ENCODE assay signal across 28 cellular contexts in the genomic region with DNA sequence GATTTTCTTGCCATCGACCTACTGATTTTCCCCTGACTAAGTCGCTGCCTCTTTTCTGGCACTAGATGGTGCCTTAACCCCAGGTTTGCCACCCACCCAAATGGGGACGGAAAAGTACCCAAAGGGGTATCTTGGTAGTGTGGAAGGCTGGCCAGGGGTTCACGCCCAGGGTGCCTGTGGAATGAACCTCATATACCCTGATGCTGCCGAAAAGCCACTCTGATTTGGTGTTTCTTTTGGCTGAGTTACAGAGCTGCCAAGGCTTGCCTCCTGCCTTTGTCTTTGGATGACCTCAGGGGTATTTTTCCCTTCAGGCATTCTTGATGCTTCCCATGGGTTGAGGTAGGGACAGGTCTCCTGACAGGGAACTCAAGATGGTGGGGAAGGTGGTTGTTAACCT.
DNase-seq lines count a peak whose midpoint lies in the region; ATAC-seq and TF ChIP-seq lines count a peak whose summit lies in the region.
"Had no signal": no experiment of that assay in that cellular context is flagged by ENCODE, and none has a peak within 500 bp of the region (broad histone marks: within the 10 kb centered on the region; RNA-seq: fewer than 3 reads in every experiment).

No MANE protein-coding gene starts in this region.

- no peak overlapping the region for H3K9ac ChIP-seq in SU-DHL-6 (ENCODE audit: low read length)

- H3K27ac ChIP-seq in SU-DHL-6 (ENCODE audit: low read depth, low read length): no peak overlapping the region
- H3K27ac ChIP-seq: ascending aorta, ovary, right atrium auricular region, SJSA1, suprapubic skin, vagina had no signal

- no peak for ATAC-seq in HG03159 (IDR thresholded peaks at IDR 0.05; ENCODE audit: unreplicated experiment)
- ATAC-seq: natural killer cell; stimulated activated memory B cell treated with anti-CD40 and anti-IgM and Interleukin-4, amounts not matched to agents 10 μg/mL and 1 μg/mL and 100 μg/mL, for 72 hours; T-helper 17 cell had no signal

- no peaks in the 10 kb centered on the region for H3K9me3 ChIP-seq in SU-DHL-6 (ENCODE audit: insufficient read depth, low read length)
- H3K9me3 ChIP-seq: ascending aorta, ovary, right atrium auricular region, SJSA1, suprapubic skin, vagina had no signal

- H3K4me1 Mint-ChIP-seq in nephron progenitor cell: peaks cover 11% of the 10 kb centered on the region
- H3K4me1 Mint-ChIP-seq: activated naive CD8-positive, alpha-beta T cell treated with anti-CD3 and anti-CD28 coated beads for 36 hours; stimulated activated memory B cell treated with anti-CD40 and anti-IgM and Interleukin-4, amounts not matched to agents 10 μg/mL and 1 μg/mL and 100 μg/mL, for 72 hours had no signal

- H3K27ac Mint-ChIP-seq in nephron progenitor cell: peak overlapping the region; percentile 65
- H3K27ac Mint-ChIP-seq: activated CD4-positive, alpha-beta T cell treated with anti-CD3 and anti-CD28 coated beads, Interleukin-2, amount 10 ng/mL, durations not matched to agents 24 days and 14 days; activated naive CD8-positive, alpha-beta T cell treated with anti-CD3 and anti-CD28 coated beads for 36 hours; natural killer cell; stimulated activated memory B cell treated with anti-CD40 and anti-IgM and Interleukin-4, amounts not matched to agents 10 μg/mL and 1 μg/mL and 100 μg/mL, for 72 hours; T-helper 17 cell had no signal

- no peaks in the 10 kb centered on the region for H3K79me2 ChIP-seq in SU-DHL-6 (ENCODE audit: insufficient read depth, low read length)

- DNase-seq in ELF-1 (ENCODE audit: low read depth, low spot score) (peak; percentile 76), KBM-7 (peak; percentile 14), nephron progenitor cell (no peak), DMS153 treated with DMSO at 0.1 percent for 48 hours (lab: John Stamatoyannopoulos, UW; ENCODE audit: unreplicated experiment) (no peak)
- DNase-seq in activated CD4-positive, alpha-beta T cell treated with anti-CD3 and anti-CD28 coated beads, Interleukin-2, amount 50 U/mL, for 4 hours: no peak
- DNase-seq: activated CD4-positive, alpha-beta T cell treated with anti-CD3 and anti-CD28 coated beads, Interleukin-2, amount 10 ng/mL, durations not matched to agents 24 days and 14 days; activated naive CD8-positive, alpha-beta T cell treated with anti-CD3 and anti-CD28 coated beads for 36 hours; central memory CD4-positive, alpha-beta T cell; dermis blood vessel endothelial cell; GOT3; midbrain; natural killer cell; NCI-H1417; NCI-H2081; NCI-H446 treated with DMSO at 0.1 percent for 48 hours; NK-92 treated with Interleukin-12 subunit alpha and Interleukin-12 subunit beta, amount 100 ng/mL, for 24 hours; ovary; stimulated activated CD4-positive, alpha-beta T cell treated with anti-CD3 and anti-CD28 coated beads, Interleukin-4, amount 100 ng/mL, for 1 hour; T-helper 17 cell had no signal

- H3K9me3 Mint-ChIP-seq in nephron progenitor cell: peaks cover 22% of the 10 kb centered on the region

- no peaks in the 10 kb centered on the region for H3K27me3 ChIP-seq in SU-DHL-6 (ENCODE audit: low read length)
- H3K27me3 ChIP-seq: ascending aorta, ovary, right atrium auricular region, SJSA1, suprapubic skin, vagina had no signal

- no peak overlapping the region for H3K4me2 ChIP-seq in SU-DHL-6 (ENCODE audit: low read depth, low read length, poor library complexity, severe bottlenecking)

- peaks cover 3% of the 10 kb centered on the region; the same call in 1 of the 2 replicates for H3K36me3 ChIP-seq in SU-DHL-6 (ENCODE audit: low read length)
- H3K36me3 ChIP-seq: ovary, vagina had no signal

- TF ChIP-seq CTCF in SU-DHL-6 (IDR thresholded peaks at IDR 0.05; ENCODE audit: insufficient read depth, low read length, poor library complexity, severe bottlenecking) (peak; percentile 53), nephron progenitor cell (IDR thresholded peaks at IDR 0.05) (no peak)

- no peaks in the 10 kb centered on the region for H3K27me3 Mint-ChIP-seq in nephron progenitor cell (ENCODE audit: low read depth, poor library complexity)
- H3K27me3 Mint-ChIP-seq: activated naive CD8-positive, alpha-beta T cell treated with anti-CD3 and anti-CD28 coated beads for 36 hours; stimulated activated memory B cell treated with anti-CD40 and anti-IgM and Interleukin-4, amounts not matched to agents 10 μg/mL and 1 μg/mL and 100 μg/mL, for 72 hours; T-helper 17 cell had no signal

- H4K20me1 ChIP-seq in SU-DHL-6 (ENCODE audit: low read depth, low read length): no peaks in the 10 kb centered on the region

- in situ Hi-C loops in KBM-7 (cut with MboI; ENCODE audit: low pct_unique_long_range_greater_than_20kb, low sequenced_read_pairs): no loop called here

- H2AFZ ChIP-seq in SU-DHL-6 (ENCODE audit: low read depth, low read length, severe bottlenecking): no peak overlapping the region

- H3F3A ChIP-seq in SU-DHL-6 (ENCODE audit: insufficient read depth): no peaks in the 10 kb centered on the region

- H3K4me3 ChIP-seq in SU-DHL-6 (ENCODE audit: insufficient read depth, low read length, poor library complexity, severe bottlenecking): no peak overlapping the region
- H3K4me3 ChIP-seq: ascending aorta, ovary, right atrium auricular region, SJSA1, suprapubic skin, vagina had no signal

- no peaks in the 10 kb centered on the region for H3K9me2 ChIP-seq in SU-DHL-6 (replicated peaks; ENCODE audit: insufficient read depth, low read length)

- H3K4me3 Mint-ChIP-seq in nephron progenitor cell: no peak overlapping the region
- H3K4me3 Mint-ChIP-seq: activated CD4-positive, alpha-beta T cell treated with anti-CD3 and anti-CD28 coated beads, Interleukin-2, amount 10 ng/mL, durations not matched to agents 24 days and 14 days; activated naive CD8-positive, alpha-beta T cell treated with anti-CD3 and anti-CD28 coated beads for 36 hours; CD14-positive monocyte; natural killer cell; stimulated activated memory B cell treated with anti-CD40 and anti-IgM and Interleukin-4, amounts not matched to agents 10 μg/mL and 1 μg/mL and 100 μg/mL, for 72 hours; T-helper 17 cell had no signal

- peaks cover 30% of the 10 kb centered on the region for H3K36me3 Mint-ChIP-seq in nephron progenitor cell (ENCODE audit: low read depth)

Comparison
In these comparisons a context has a peak if more than half of its experiments do, and no peak if none do; other contexts are left out.
1. DNase-seq: peak in ELF-1 (single experiment) and KBM-7 (single experiment); none in nephron progenitor cell (single experiment), DMS153 treated with DMSO at 0.1 percent for 48 hours (single experiment) and activated CD4-positive, alpha-beta T cell treated with anti-CD3 and anti-CD28 coated beads, Interleukin-2, amount 50 U/mL, for 4 hours (0 of 2).